1 cellular context compared by ENCODE assay signal in genomic region chr3:140595295-140595694, GRCh38.
A peak's percentile ranks its signal among the peaks of the same experiment; 100 is the strongest.
TF ChIP-seq lines count a peak whose summit lies in the region.

No MANE protein-coding gene starts in this region.

TF ChIP-seq in K562, 482 proteins besides CTCF, POLR2A, EP300 and RAD21 (continued from another document):
- TF ChIP-seq ZBTB40 (IDR thresholded peaks at IDR 0.05), result peak; percentile 88
- TF ChIP-seq ZBTB40 (CRISPR knock-in tag; IDR thresholded peaks at IDR 0.05), result no peak
- TF ChIP-seq ZNF23 (CRISPR knock-in tag; IDR thresholded peaks at IDR 0.05), result no peak
- no peak for TF ChIP-seq HNRNPK (IDR thresholded peaks at IDR 0.05; ENCODE audit: low read depth, low read length, poor library complexity, severe bottlenecking)
- peak; percentile 65 for TF ChIP-seq NFE2 (IDR thresholded peaks at IDR 0.05; ENCODE audit: low read depth)
- TF ChIP-seq REST (CRISPR knock-in tag; IDR thresholded peaks at IDR 0.05; ENCODE audit: low read depth), result no peak
- peak in 1 of 2 experiments; percentile 45; a peak in 1 of 4 replicates for TF ChIP-seq FOXA3 (CRISPR knock-in tag; conservative IDR thresholded peaks at IDR 0.05 in 1 of 2, IDR thresholded peaks at IDR 0.05 in 1 of 2)
- TF ChIP-seq PURB (CRISPR knock-in tag; IDR thresholded peaks at IDR 0.05; ENCODE audit: low read depth), result no peak
- no peak for TF ChIP-seq JUND (IDR thresholded peaks at IDR 0.05; ENCODE audit: borderline replicate concordance, low read depth, low read length)
- TF ChIP-seq JUND (tag; IDR thresholded peaks at IDR 0.05; ENCODE audit: borderline replicate concordance, low read depth, low read length), result no peak; the same call in 2 of the 3 replicates
- TF ChIP-seq E2F3 (CRISPR knock-in tag; IDR thresholded peaks at IDR 0.05), result no peak
- TF ChIP-seq MYNN (IDR thresholded peaks at IDR 0.05), result no peak
- no peak for TF ChIP-seq MYNN (CRISPR knock-in tag; IDR thresholded peaks at IDR 0.05)
- peak; percentile 22; the same call in 1 of the 2 replicates for TF ChIP-seq STAT5A (IDR thresholded peaks at IDR 0.05; ENCODE audit: borderline replicate concordance, low read length)
- TF ChIP-seq HNRNPL (IDR thresholded peaks at IDR 0.05; ENCODE audit: low read depth, low read length), result no peak
- TF ChIP-seq THRAP3 (IDR thresholded peaks at IDR 0.05; ENCODE audit: borderline replicate concordance), result no peak
- peak; percentile 83 for TF ChIP-seq TCF3 (CRISPR knock-in tag; IDR thresholded peaks at IDR 0.05)
